ENCODE assay signal across 8 cellular contexts in the genomic region with DNA sequence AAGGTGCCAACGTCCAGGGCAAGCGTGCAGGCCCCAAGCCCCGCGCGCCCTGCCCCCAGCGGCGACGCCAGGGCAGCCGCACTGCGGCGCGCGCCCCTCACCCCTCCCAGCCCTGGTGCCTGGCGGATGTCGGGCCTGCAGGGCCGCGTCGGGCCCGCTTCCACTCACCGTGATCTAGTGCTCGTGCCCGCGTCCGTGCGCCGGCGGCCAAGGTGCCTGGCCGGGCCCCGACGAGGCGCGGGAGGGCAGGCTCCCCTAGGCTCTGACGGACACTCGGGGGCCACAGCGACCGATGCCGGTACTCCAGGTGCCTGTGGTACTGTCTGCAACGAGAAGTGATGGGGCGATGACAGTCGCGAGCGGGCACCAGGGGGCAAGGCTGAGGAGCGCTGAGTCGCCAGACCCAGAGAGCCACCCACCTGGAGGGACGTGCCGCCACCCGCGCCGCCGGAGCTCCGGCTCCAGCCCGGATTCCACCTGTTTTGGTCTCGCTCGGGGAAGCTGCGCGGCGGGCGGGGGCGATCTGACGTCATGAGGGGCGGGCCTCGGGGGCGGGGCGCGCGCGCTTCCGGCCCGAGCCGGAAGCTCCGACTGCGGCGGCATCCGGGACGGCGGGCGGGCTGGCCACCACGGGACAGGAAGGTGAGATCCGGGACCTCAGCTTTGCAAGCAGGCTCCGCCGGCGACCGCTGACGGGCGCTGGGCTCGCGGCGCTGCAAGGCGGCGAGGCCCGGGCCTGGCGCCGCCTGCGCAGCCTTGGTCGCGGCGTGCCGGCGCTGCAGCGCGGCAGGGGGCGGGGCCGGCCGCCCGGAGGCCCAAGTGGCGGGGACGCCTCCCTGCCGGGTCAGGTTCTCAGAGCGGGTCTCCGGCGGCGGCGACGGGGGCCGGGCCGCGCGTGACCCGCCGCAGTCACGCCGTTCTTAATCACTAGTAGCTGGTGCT. TPM values are rescaled to one million over a fixed set of nuclear protein-coding genes. Genes with fewer than 3 reads are reported as not detected.
DNase-seq lines count a peak whose midpoint lies in the region; ATAC-seq and TF ChIP-seq lines count a peak whose summit lies in the region.

A gene with protein sequence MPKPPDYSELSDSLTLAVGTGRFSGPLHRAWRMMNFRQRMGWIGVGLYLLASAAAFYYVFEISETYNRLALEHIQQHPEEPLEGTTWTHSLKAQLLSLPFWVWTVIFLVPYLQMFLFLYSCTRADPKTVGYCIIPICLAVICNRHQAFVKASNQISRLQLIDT (plus strand): TSS at position 927 of the 942 bp plus-strand sequence. CDS start 89 bp downstream, outside the sequence.
A gene with protein sequence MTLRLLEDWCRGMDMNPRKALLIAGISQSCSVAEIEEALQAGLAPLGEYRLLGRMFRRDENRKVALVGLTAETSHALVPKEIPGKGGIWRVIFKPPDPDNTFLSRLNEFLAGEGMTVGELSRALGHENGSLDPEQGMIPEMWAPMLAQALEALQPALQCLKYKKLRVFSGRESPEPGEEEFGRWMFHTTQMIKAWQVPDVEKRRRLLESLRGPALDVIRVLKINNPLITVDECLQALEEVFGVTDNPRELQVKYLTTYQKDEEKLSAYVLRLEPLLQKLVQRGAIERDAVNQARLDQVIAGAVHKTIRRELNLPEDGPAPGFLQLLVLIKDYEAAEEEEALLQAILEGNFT (minus strand): TSS at position 507 of the 942 bp plus-strand sequence. CDS start 655 bp downstream, outside the sequence.

- H3K36me3 ChIP-seq in MM.1S (replicated peaks; ENCODE audit: insufficient read depth, low read length) (no peaks in the 10 kb centered on the region), SU-DHL-6 (ENCODE audit: low read length) (0 out of 2 replicates have a peak, but pooled peaks cover 3% of the 10 kb centered on the region), heart right ventricle (peaks cover 0 to 60% (median 21%) of the 10 kb centered on the region in 9 donors), prostate gland (no peaks in the 10 kb centered on the region)

- DNase-seq in GM10266 (ENCODE audit: extremely low spot score) (peak; percentile 97), HCEC 1CT (peak; percentile 83), MM.1S (peak; percentile 82), heart right ventricle (peak; percentile 88 to 89), prostate gland (ENCODE audit: low spot score) (peak; percentile 84), ureter (ENCODE audit: low spot score) (peak; percentile 92)
- DNase-seq in activated naive CD8-positive, alpha-beta T cell treated with anti-CD3 and anti-CD28 coated beads, Interleukin-2, amount 50 U/mL, for 16 hours (ENCODE audit: low read depth, low spot score): peak; percentile 65

- 0 to 2% methylated on average over 111 to 122 of the region's 122 CpGs for WGBS in heart right ventricle, 2 donors
- under 1% methylated on average over 67 of the region's 122 CpGs for WGBS in prostate gland

- H3K4me3 ChIP-seq in MM.1S (ENCODE audit: low read length) (peak within 1 kb of the TSS; percentile 87), SU-DHL-6 (ENCODE audit: insufficient read depth, low read length, poor library complexity, severe bottlenecking) (peak within 1 kb of the TSS; percentile 84), heart right ventricle (peak within 1 kb of the TSS; percentile 77 to 100 (median 92)), prostate gland (peak within 1 kb of the TSS; percentile 85 to 92)

- peak; percentile 94 for TF ChIP-seq POLR2A in prostate gland (IDR thresholded peaks at IDR 0.05)

- H3K27ac ChIP-seq in MM.1S (ENCODE audit: low read length) (peak within 1 kb of the TSS; percentile 74), SU-DHL-6 (ENCODE audit: low read depth, low read length) (peak within 1 kb of the TSS; percentile 91), heart right ventricle (peak within 1 kb of the TSS; percentile 85 to 98 (median 94)), prostate gland (peak within 1 kb of the TSS; percentile 93 to 95)

- H3K9me3 ChIP-seq in MM.1S (replicated peaks; ENCODE audit: insufficient read depth, low read length) (no peaks in the 10 kb centered on the region), SU-DHL-6 (ENCODE audit: insufficient read depth, low read length) (no peaks in the 10 kb centered on the region), heart right ventricle (no peaks in the 10 kb centered on the region), prostate gland (no peaks in the 10 kb centered on the region)

- ATAC-seq in heart right ventricle: peak; percentile 93 to 98 (median 95)

- H3K27me3 ChIP-seq in MM.1S (replicated peaks; ENCODE audit: insufficient read depth, low read length) (no peaks in the 10 kb centered on the region), SU-DHL-6 (ENCODE audit: low read length) (no peaks in the 10 kb centered on the region), heart right ventricle (no peaks in the 10 kb centered on the region), prostate gland (replicated peaks; ENCODE audit: insufficient read depth) (no peaks in the 10 kb centered on the region)

- H3F3A ChIP-seq in MM.1S (ENCODE audit: insufficient read depth, low read length): peaks cover 5% of the 10 kb centered on the region
- peaks cover 16% of the 10 kb centered on the region for H3F3A ChIP-seq in SU-DHL-6 (ENCODE audit: insufficient read depth)

- H3K79me2 ChIP-seq in MM.1S (ENCODE audit: low read length): peaks cover 22% of the 10 kb centered on the region
- peaks cover 24% of the 10 kb centered on the region for H3K79me2 ChIP-seq in SU-DHL-6 (ENCODE audit: insufficient read depth, low read length)

- intact Hi-C loops in heart right ventricle (cut with DNase I): loop anchor here in 3 of 10 donors (1.0 to 2.0 kb wide), 2 partner anchors 22 to 23 kb away; a partner anchor contains a TSS
- intact Hi-C loops in prostate gland (cut with DNase I): loop anchor here (5.0 kb wide), 1 partner anchor 67 kb away; a partner anchor contains a TSS

- H3K4me1 ChIP-seq in MM.1S (ENCODE audit: low read length): no peaks in the 10 kb centered on the region
- H3K4me1 ChIP-seq in heart right ventricle: peaks cover 0 to 40% (median 26%) of the 10 kb centered on the region in 9 donors
- peaks cover 5% of the 10 kb centered on the region for H3K4me1 ChIP-seq in prostate gland (replicated peaks)

- H3K9ac ChIP-seq in MM.1S (ENCODE audit: low read length) (peak within 1 kb of the TSS; percentile 88), SU-DHL-6 (ENCODE audit: low read length) (peak within 1 kb of the TSS; percentile 97)

- H2AFZ ChIP-seq in MM.1S (ENCODE audit: low read length) (peak within 1 kb of the TSS; percentile 74), SU-DHL-6 (ENCODE audit: low read depth, low read length, severe bottlenecking) (peak within 1 kb of the TSS; percentile 88)

- TF ChIP-seq CTCF in GM10266 (IDR thresholded peaks at IDR 0.05; ENCODE audit: control insufficient read depth, insufficient read depth, low read depth, missing control alignments): peak; percentile 14
- peak; percentile 2; the same call in 1 of the 2 replicates for TF ChIP-seq CTCF in MM.1S (IDR thresholded peaks at IDR 0.05; ENCODE audit: low read length)
- no peak for TF ChIP-seq CTCF in SU-DHL-6 (IDR thresholded peaks at IDR 0.05; ENCODE audit: insufficient read depth, low read length, poor library complexity, severe bottlenecking)
- TF ChIP-seq CTCF in heart right ventricle (IDR thresholded peaks at IDR 0.05): peak in 6 of 9 donors; percentile 4 to 41 (median 33)
- TF ChIP-seq CTCF in prostate gland (IDR thresholded peaks at IDR 0.05): peak in 3 of 4 experiments; percentile 9 to 44 (median 28)

- H4K20me1 ChIP-seq in MM.1S (ENCODE audit: insufficient read depth, low read length) (no peaks in the 10 kb centered on the region), SU-DHL-6 (ENCODE audit: low read depth, low read length) (no peaks in the 10 kb centered on the region)

- H3K9me2 ChIP-seq in MM.1S (replicated peaks; ENCODE audit: insufficient read depth, low read length): no peaks in the 10 kb centered on the region
- no peaks in the 10 kb centered on the region for H3K9me2 ChIP-seq in SU-DHL-6 (replicated peaks; ENCODE audit: insufficient read depth, low read length)

- H3K4me2 ChIP-seq in MM.1S (ENCODE audit: low read depth, low read length): peak within 1 kb of the TSS; percentile 86
- H3K4me2 ChIP-seq in SU-DHL-6 (ENCODE audit: low read depth, low read length, poor library complexity, severe bottlenecking): peak within 1 kb of the TSS; percentile 76

RNA-seq across cellular contexts. Expression of the first gene that starts in this region (rescaled TPM):
- total RNA-seq in heart right ventricle: 10 to 100 TPM; 22.3 to 29.7 (median 25.7) TPM
- polyA plus RNA-seq in heart right ventricle: 10 to 100 TPM; 19.5 to 22.5 TPM
- total RNA-seq in prostate gland: 10 to 100 TPM in 1 of 2 donors, 1 to 10 TPM in 1; 7.3 to 28.9 TPM
- 22.1 TPM for total RNA-seq in ureter

RNA-seq across cellular contexts. Expression of the second gene that starts in this region (rescaled TPM):
- 10 to 100 TPM; 47.7 to 96.1 (median 81.5) TPM for total RNA-seq in heart right ventricle
- 10 to 100 TPM; 14.6 to 28.9 TPM for polyA plus RNA-seq in heart right ventricle
- total RNA-seq in prostate gland: 10 to 100 TPM; 31.2 to 39.0 TPM
- total RNA-seq in ureter: 23.2 TPM

Comparison
In these comparisons a context has a peak if more than half of its experiments do, and no peak if none do; other contexts are left out.
1. Peak in every context shown above with its lines: DNase-seq, ATAC-seq, H3K4me3 ChIP-seq and H3K27ac ChIP-seq.